ENCODE assay signal across 1 cellular context in the genomic region with DNA sequence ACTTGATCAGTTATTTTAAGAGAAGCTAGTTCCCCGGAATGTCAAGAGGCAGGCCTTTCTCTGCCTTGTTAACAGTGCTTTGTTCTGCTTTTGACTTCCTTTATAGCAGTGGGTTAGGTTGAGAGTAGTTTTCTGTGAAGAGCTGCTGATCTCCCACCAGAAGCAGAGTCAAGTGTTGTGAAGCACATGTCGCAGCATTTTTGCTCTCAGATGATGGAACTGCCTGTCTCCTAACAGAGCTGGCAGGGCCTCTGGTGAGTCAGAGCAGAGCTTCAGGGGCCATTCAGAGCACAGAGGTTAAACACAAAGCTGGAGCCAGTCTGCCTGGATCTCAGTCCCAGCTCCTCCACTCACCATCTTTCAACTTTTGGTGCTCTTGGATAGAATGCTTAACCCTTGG.
TF ChIP-seq lines count a peak whose summit lies in the region.

No MANE protein-coding gene starts in this region.

TF ChIP-seq in GM23338, 12 proteins besides CTCF, POLR2A, EP300 and RAD21 (continued from another document):
- TF ChIP-seq ZNF462 (CRISPR knock-in tag; IDR thresholded peaks at IDR 0.05), result no peak
- no peak for TF ChIP-seq JUNB (IDR thresholded peaks at IDR 0.05; ENCODE audit: unreplicated experiment)
- TF ChIP-seq POLR2AphosphoS5 (IDR thresholded peaks at IDR 0.05; ENCODE audit: low read depth), result no peak
- no peak for TF ChIP-seq ZNF114 (CRISPR knock-in tag; IDR thresholded peaks at IDR 0.05)
- TF ChIP-seq STAT1 (IDR thresholded peaks at IDR 0.05; ENCODE audit: unreplicated experiment), result no peak
